19 cellular contexts compared by ENCODE assay signal in the genomic region with DNA sequence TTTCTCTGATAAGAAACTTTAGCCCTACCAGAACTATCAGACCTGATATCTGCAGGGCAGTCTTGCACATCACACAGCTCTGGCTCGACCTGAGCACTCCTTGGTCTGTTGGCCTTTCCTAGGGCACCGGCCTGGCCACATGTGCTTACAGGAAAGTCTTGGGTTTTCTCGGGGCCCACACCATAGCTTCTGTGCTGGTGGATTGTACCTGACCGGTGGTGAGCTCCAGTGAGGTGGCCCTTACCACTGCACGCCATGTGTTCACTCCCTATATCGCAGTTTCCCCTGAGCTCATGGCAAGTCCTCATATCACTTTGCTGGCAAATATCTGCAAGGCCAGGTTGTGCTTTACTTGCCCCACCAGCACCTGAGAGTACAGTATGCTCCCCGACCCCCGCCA.
"Had no signal": no experiment of that assay in that cellular context is flagged by ENCODE, and none has a peak within 500 bp of the region (broad histone marks: within the 10 kb centered on the region; RNA-seq: fewer than 3 reads in every experiment).

No MANE protein-coding gene starts in this region.

- DNase-seq: IMR-90, Karpas-422, KG1, MG63, NCI-H1092 treated with DMSO at 0.1 percent for 48 hours, NCI-H1436, NCI-H187, NCI-H2029, NCI-H2171 treated with DMSO at 0.1 percent for 48 hours, NCI-H345, NCI-H446 treated with DMSO at 0.1 percent for 48 hours, NCI-H510A treated with DMSO at 0.1 percent for 48 hours, NCI-H526, NCI-H82, RPMI8226, SHP77, SK-N-SH had no signal

- H3K4me3 ChIP-seq: MG63 had no signal

- H3K9me3 ChIP-seq: MG63, SK-N-SH had no signal

- ATAC-seq: HepG2 had no signal

- FAIRE-seq: HepG2, RCC 7860 had no signal

- H3K36me3 ChIP-seq: MG63 had no signal

- H3K9ac ChIP-seq: SK-N-SH had no signal

- H3K27me3 ChIP-seq: MG63 had no signal
